ENCODE assay signal across 8 cellular contexts in the genomic region with DNA sequence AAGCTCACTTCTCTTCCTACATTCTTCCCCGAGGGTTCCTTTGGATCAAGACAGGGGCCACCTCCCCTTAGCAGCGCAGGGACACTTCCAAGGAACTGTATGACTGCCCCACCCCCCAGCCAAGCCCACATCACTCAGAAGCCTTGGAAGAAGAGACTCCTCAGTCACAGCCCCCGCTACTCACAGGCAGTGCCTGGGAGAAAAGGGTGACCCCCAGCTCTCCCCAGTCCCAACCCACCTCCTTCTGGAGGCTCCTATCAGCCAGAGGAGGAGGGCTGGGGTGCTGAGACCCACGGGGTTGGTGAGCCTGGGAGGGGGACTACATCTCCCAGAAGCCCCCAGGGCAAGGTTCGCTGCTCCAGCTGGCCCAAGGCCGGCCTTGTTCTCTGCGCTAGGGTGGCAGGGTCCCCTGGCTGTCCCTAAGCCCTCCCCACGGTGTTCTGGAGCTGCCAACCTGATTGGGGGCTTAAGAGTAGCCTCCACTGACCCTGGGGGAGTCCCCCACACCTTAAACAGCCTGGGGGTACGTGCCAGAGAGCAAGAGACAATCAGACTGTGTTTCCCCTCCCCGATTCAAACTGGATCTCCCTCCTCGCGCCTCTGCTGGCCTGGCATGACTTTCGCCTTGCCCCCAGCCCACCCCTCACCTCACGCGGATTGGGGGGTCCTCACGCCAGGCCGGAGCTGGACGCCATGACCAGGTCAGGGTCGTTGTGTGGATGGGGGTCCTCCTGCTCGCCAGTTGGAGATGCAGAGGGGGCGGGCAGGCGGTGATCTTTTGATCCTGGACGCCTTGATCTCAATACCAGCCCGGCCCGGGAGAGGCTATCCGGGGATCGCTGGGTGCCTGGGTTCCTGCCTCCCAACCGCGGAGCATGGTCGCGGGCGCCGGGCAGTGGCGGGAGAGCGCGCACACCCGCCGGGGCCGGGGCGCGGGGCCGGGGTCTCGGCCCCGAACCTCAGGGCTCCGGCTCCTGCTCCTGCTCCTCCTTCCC. TPM values are rescaled to one million over a fixed set of nuclear protein-coding genes. Genes with fewer than 3 reads are reported as not detected.
DNase-seq lines count a peak whose midpoint lies in the region; ATAC-seq and TF ChIP-seq lines count a peak whose summit lies in the region.

No MANE protein-coding gene starts in this region.

- intact Hi-C loops in lower leg skin (cut with DNase I; ENCODE audit: low total_unique reads) = no loop called here

- TF ChIP-seq CTCF in AG09309 (IDR thresholded peaks at IDR 0.05; ENCODE audit: control insufficient read depth, insufficient read depth, low read depth, low read length, missing control alignments) (no peak), GM13977 (IDR thresholded peaks at IDR 0.05; ENCODE audit: extremely low read depth, insufficient read depth, missing control alignments) (no peak), chondrocyte (IDR thresholded peaks at IDR 0.05) (no peak), lower leg skin (IDR thresholded peaks at IDR 0.05) (no peak)

- H3K4me1 Mint-ChIP-seq in chondrocyte (ENCODE audit: low read depth) = peaks cover 57% of the 10 kb centered on the region

- no peaks in the 10 kb centered on the region for H3K9me3 Mint-ChIP-seq in chondrocyte (ENCODE audit: low read depth)

- H3K27me3 Mint-ChIP-seq in chondrocyte (ENCODE audit: low read depth) = no peaks in the 10 kb centered on the region

- no peak for DNase-seq in AG09309 (ENCODE audit: low read depth)
- peak; percentile 87 for DNase-seq in GM13977 (ENCODE audit: low spot score)
- DNase-seq in chondrocyte (ENCODE audit: low spot score) = no peak
- DNase-seq in lower leg skin (ENCODE audit: low spot score in 2 of 2) = peak; percentile 56 to 95
- peak in 26 of 49 donors; percentile 34 to 79 (median 55) for DNase-seq in substantia nigra (lab: John Stamatoyannopoulos, UW)
- no peak for DNase-seq in iPS-NIHi11 (ENCODE audit: low spot score)

- peaks cover 3% of the 10 kb centered on the region for H3K36me3 Mint-ChIP-seq in chondrocyte (ENCODE audit: low read depth)

- no peak for ATAC-seq in SK-N-SH treated with all-trans-retinoic acid at 6 μM for 48 hours
- no peak for ATAC-seq in GM19455 (IDR thresholded peaks at IDR 0.05; ENCODE audit: unreplicated experiment)

- no peak for TF ChIP-seq POLR2A in lower leg skin (IDR thresholded peaks at IDR 0.05)

- peak overlapping the region; percentile 74 for H3K27ac ChIP-seq in substantia nigra (ENCODE audit: low read depth, low read length, poor library complexity, severe bottlenecking)

- peak overlapping the region; percentile 97 for H3K27ac Mint-ChIP-seq in chondrocyte (ENCODE audit: unreplicated experiment)

- in situ Hi-C loops in GM13977 (cut with MboI; ENCODE audit: low pct_unique_long_range_greater_than_20kb, low sequenced_read_pairs, unreplicated experiment) = loop anchor here (25.0 kb wide), 1 partner anchor 238 kb away; a partner anchor contains a TSS

- 0% methylated on average over 25 to 31 of the region's 45 CpGs for WGBS in lower leg skin, 2 donors

- H3K4me3 Mint-ChIP-seq in chondrocyte (ENCODE audit: unreplicated experiment) = peak overlapping the region; percentile 98

- H3K4me3 ChIP-seq in AG09309 (ENCODE audit: control insufficient read depth, low read depth, low read length) (peak overlapping the region; percentile 99), lower leg skin (ENCODE audit: low read depth, poor library complexity, severe bottlenecking) (peak overlapping the region; percentile 89)

TF ChIP-seq in SK-N-SH treated with all-trans-retinoic acid at 6 μM for 48 hours, 23 proteins besides CTCF, POLR2A, EP300 and RAD21:
- no peak for TF ChIP-seq CSDC2 (CRISPR knock-in tag; IDR thresholded peaks at IDR 0.05)
- 0 out of 2 replicates have a peak, but pooled peaks have one; percentile 40 for TF ChIP-seq ZFP3 (CRISPR knock-in tag; IDR thresholded peaks at IDR 0.05)

RNA-seq across cellular contexts. Expression of a gene that starts 0.8 kb away (rescaled TPM):
- total RNA-seq in chondrocyte = 131 to 145 TPM (median 138 TPM) in 3 replicates
- 10 to 100 TPM; 34.5 to 59.4 (median 45.8) TPM for total RNA-seq in lower leg skin

RNA-seq across cellular contexts. Expression of a gene that starts 31.2 kb away (rescaled TPM):
- 0.22 to 0.63 TPM (median 0.38 TPM) in 3 replicates for total RNA-seq in chondrocyte
- not detected for total RNA-seq in lower leg skin

RNA-seq across cellular contexts. Expression of a gene that starts 41.2 kb away (rescaled TPM):
- 0.07 to 0.27 TPM in 2 of 3 replicates, not detected in the other for total RNA-seq in chondrocyte
- not detected for total RNA-seq in lower leg skin

RNA-seq across cellular contexts. Expression of a gene that starts 46.7 kb away (rescaled TPM):
- total RNA-seq in chondrocyte (not detected in 3 replicates), lower leg skin (not detected)

Comparison
In these comparisons a context has a peak if more than half of its experiments do, and no peak if none do; other contexts are left out.
1. DNase-seq: peak in GM13977 (single experiment), lower leg skin (2 of 2) and substantia nigra (26 of 49); none in AG09309 (single experiment), chondrocyte (single experiment) and iPS-NIHi11 (single experiment).